ENCODE assay signal across 1 cellular context in genomic region chr17:7915611-7916382, GRCh38.
TF ChIP-seq lines count a peak whose summit lies in the region.

Gene RNF227, minus strand, starts transcription at chr17:7916289. Its CDS starts 94 bp downstream, at chr17:7916195.

TF ChIP-seq in SK-N-SH, 30 proteins besides CTCF, POLR2A, EP300 and RAD21 (continued from another document):
- TF ChIP-seq FOSL2 (IDR thresholded peaks at IDR 0.05; ENCODE audit: borderline replicate concordance, low read depth) (no peak), POLR2AphosphoS5 (IDR thresholded peaks at IDR 0.05; ENCODE audit: low read depth, low read length) (peak; percentile 40; the same call in 1 of the 2 replicates), MEF2A (IDR thresholded peaks at IDR 0.05; ENCODE audit: borderline replicate concordance, low read depth) (no peak), IRF3 (IDR thresholded peaks at IDR 0.05; ENCODE audit: low read depth, low read length) (no peak), TEAD4 (IDR thresholded peaks at IDR 0.05; ENCODE audit: borderline replicate concordance, insufficient read depth) (no peak), NRF1 (IDR thresholded peaks at IDR 0.05; ENCODE audit: low read depth, low read length) (peak; percentile 84), YY1 (IDR thresholded peaks at IDR 0.05; ENCODE audit: low read depth) (no peak), CHD2 (IDR thresholded peaks at IDR 0.05; ENCODE audit: low read length, partially characterized antibody) (peak; percentile 73), NFIC (IDR thresholded peaks at IDR 0.05; ENCODE audit: borderline replicate concordance) (peak; percentile 75), SMC3 (IDR thresholded peaks at IDR 0.05; ENCODE audit: low read depth, low read length) (no peak), SIN3A (IDR thresholded peaks at IDR 0.05; ENCODE audit: borderline replicate concordance, low read depth, low read length) (peak; percentile 63; the same call in 1 of the 2 replicates), MXI1 (IDR thresholded peaks at IDR 0.05; ENCODE audit: low read depth, low read length) (peak; percentile 79), GATA2 (CRISPR knock-in tag; IDR thresholded peaks at IDR 0.05) (no peak)
